In genomic region chr3:118447326-118447725, GRCh38 we compare ENCODE assay signal across 32 cellular contexts.
"Had no signal": no experiment of that assay in that cellular context is flagged by ENCODE, and none has a peak within 500 bp of the region (broad histone marks: within the 10 kb centered on the region; RNA-seq: fewer than 3 reads in every experiment).

No MANE protein-coding gene starts in this region.

- ATAC-seq: activated T-helper 17 cell treated with anti-CD3 and anti-CD28 coated beads, Interleukin-2, amount 50 U/mL, for 72 hours; effector memory CD8-positive, alpha-beta T cell; gastrocnemius medialis; heart left ventricle; WTC11 had no signal

- H3K9me3 ChIP-seq: gastrocnemius medialis had no signal

- H3K4me3 ChIP-seq: coronary artery, dorsolateral prefrontal cortex, esophagus squamous epithelium, gastrocnemius medialis, heart left ventricle had no signal

- H3K36me3 ChIP-seq: brain microvascular endothelial cell, esophagus squamous epithelium, gastrocnemius medialis, heart left ventricle had no signal

- H3K27me3 Mint-ChIP-seq: activated CD4-positive, alpha-beta memory T cell treated with anti-CD3 and anti-CD28 coated beads, Interleukin-2, amount 10 ng/mL, durations not matched to agents 7 days and 5 days; activated CD4-positive, alpha-beta T cell treated with anti-CD3 and anti-CD28 coated beads, Interleukin-2, amount 10 ng/mL, durations not matched to agents 7 days and 5 days; activated naive CD8-positive, alpha-beta T cell; activated T-cell treated with anti-CD3 and anti-CD28 coated beads, Interleukin-2, amount 50 U/mL, for 24 hours; activated T-helper 17 cell treated with anti-CD3 and anti-CD28 coated beads, Interleukin-2, amount 50 U/mL, for 72 hours; central memory CD8-positive, alpha-beta T cell; dendritic cell treated with granulocyte-macrophage colony-stimulating factor and Interleukin-4, amounts not matched to agents 40 ng/mL and 50 ng/mL, for 4 days; effector memory CD8-positive, alpha-beta T cell had no signal

- H3K4me1 Mint-ChIP-seq: activated CD4-positive, alpha-beta memory T cell treated with anti-CD3 and anti-CD28 coated beads, Interleukin-2, amount 10 ng/mL, durations not matched to agents 7 days and 5 days; activated CD4-positive, alpha-beta T cell treated with anti-CD3 and anti-CD28 coated beads, Interleukin-2, amount 10 ng/mL, durations not matched to agents 7 days and 5 days; activated T-helper 17 cell treated with anti-CD3 and anti-CD28 coated beads, Interleukin-2, amount 50 U/mL, for 72 hours; central memory CD8-positive, alpha-beta T cell had no signal

- H3K36me3 Mint-ChIP-seq: activated naive CD8-positive, alpha-beta T cell had no signal

- DNase-seq: activated CD4-positive, alpha-beta memory T cell treated with anti-CD3 and anti-CD28 coated beads, Interleukin-2, amount 10 ng/mL, durations not matched to agents 7 days and 5 days; activated CD4-positive, alpha-beta T cell treated with anti-CD3 and anti-CD28 coated beads for 1 hour; activated CD4-positive, alpha-beta T cell treated with anti-CD3 and anti-CD28 coated beads for 4 hours; activated CD4-positive, alpha-beta T cell treated with anti-CD3 and anti-CD28 coated beads, Interleukin-2, amount 10 ng/mL, durations not matched to agents 7 days and 5 days; activated CD4-positive, alpha-beta T cell treated with anti-CD3 and anti-CD28 coated beads, Interleukin-2, amount 50 U/mL, for 4 hours; activated CD8-positive, alpha-beta memory T cell treated with anti-CD3 and anti-CD28 coated beads, Interleukin-2, amount 50 U/mL, for 48 hours; activated effector memory CD4-positive, alpha-beta T cell treated with Interleukin-2 at 50 U/mL for 16 hours; activated gamma-delta T cell treated with Interleukin-2 at 50 U/mL for 16 hours; activated naive CD4-positive, alpha-beta T cell treated with anti-CD3 and anti-CD28 coated beads, Interleukin-2, amount 50 U/mL, for 16 hours; activated naive CD4-positive, alpha-beta T cell treated with Interleukin-2 at 50 U/mL for 16 hours; activated T-cell treated with anti-CD3 and anti-CD28 coated beads for 4 hours; activated T-cell treated with anti-CD3 and anti-CD28 coated beads, Interleukin-2, amount 50 U/mL, for 24 hours; amniotic stem cell; brain microvascular endothelial cell; dorsolateral prefrontal cortex; effector memory CD8-positive, alpha-beta T cell; esophagus squamous epithelium; gastrocnemius medialis; glutamatergic neuron; heart left ventricle; hypothalamus; T-helper 2 cell had no signal

- H3K4me3 Mint-ChIP-seq: activated CD4-positive, alpha-beta memory T cell treated with anti-CD3 and anti-CD28 coated beads, Interleukin-2, amount 10 ng/mL, durations not matched to agents 7 days and 5 days; activated CD4-positive, alpha-beta T cell treated with anti-CD3 and anti-CD28 coated beads, Interleukin-2, amount 10 ng/mL, durations not matched to agents 7 days and 5 days; activated naive CD8-positive, alpha-beta T cell; activated T-cell treated with anti-CD3 and anti-CD28 coated beads, Interleukin-2, amount 50 U/mL, for 24 hours; activated T-helper 17 cell treated with anti-CD3 and anti-CD28 coated beads, Interleukin-2, amount 50 U/mL, for 72 hours; central memory CD8-positive, alpha-beta T cell; dendritic cell treated with granulocyte-macrophage colony-stimulating factor and Interleukin-4, amounts not matched to agents 40 ng/mL and 50 ng/mL, for 4 days; effector memory CD8-positive, alpha-beta T cell; WTC11 had no signal

- H3K27ac ChIP-seq: brain microvascular endothelial cell, coronary artery, dorsolateral prefrontal cortex, esophagus squamous epithelium, gastrocnemius medialis, heart left ventricle, VCaP had no signal

- FAIRE-seq: astrocyte, bronchial epithelial cell, TTC549 had no signal

- H3K27ac Mint-ChIP-seq: activated CD4-positive, alpha-beta memory T cell treated with anti-CD3 and anti-CD28 coated beads, Interleukin-2, amount 10 ng/mL, durations not matched to agents 7 days and 5 days; activated CD4-positive, alpha-beta T cell treated with anti-CD3 and anti-CD28 coated beads, Interleukin-2, amount 10 ng/mL, durations not matched to agents 7 days and 5 days; activated naive CD8-positive, alpha-beta T cell; activated T-cell treated with anti-CD3 and anti-CD28 coated beads, Interleukin-2, amount 50 U/mL, for 24 hours; activated T-helper 17 cell treated with anti-CD3 and anti-CD28 coated beads, Interleukin-2, amount 50 U/mL, for 72 hours; dendritic cell treated with granulocyte-macrophage colony-stimulating factor and Interleukin-4, amounts not matched to agents 40 ng/mL and 50 ng/mL, for 4 days; effector memory CD8-positive, alpha-beta T cell; WTC11 had no signal

- H3K27me3 ChIP-seq: brain microvascular endothelial cell, dorsolateral prefrontal cortex, esophagus squamous epithelium, gastrocnemius medialis, heart left ventricle had no signal

- H3K4me1 ChIP-seq: esophagus squamous epithelium, gastrocnemius medialis, heart left ventricle had no signal
